In the genomic region with DNA sequence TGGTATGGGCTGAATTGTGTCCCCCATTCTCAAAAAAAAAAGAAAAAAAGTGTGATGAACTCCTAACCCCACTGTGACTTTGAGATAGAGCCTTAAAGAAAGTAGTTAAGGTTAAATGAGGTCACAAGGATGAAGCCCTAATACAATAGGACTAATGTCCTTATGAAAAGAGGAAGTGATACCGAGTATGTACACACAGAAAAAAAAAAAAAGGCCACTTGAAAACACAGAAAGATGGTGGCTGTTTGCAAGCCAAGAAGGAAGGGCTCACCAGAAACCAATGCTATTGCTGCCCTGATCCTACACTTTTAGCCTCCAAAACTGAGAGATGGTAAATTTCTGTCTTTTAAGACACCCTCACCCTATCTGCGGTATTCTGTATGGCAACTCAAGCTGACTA, we compare ENCODE assay signal across 12 cellular contexts.
A peak's percentile ranks its signal among the peaks of the same experiment; 100 is the strongest.
DNase-seq lines count a peak whose midpoint lies in the region; ATAC-seq lines count a peak whose summit lies in the region.
"Had no signal": no experiment of that assay in that cellular context is flagged by ENCODE, and none has a peak within 500 bp of the region (broad histone marks: within the 10 kb centered on the region; RNA-seq: fewer than 3 reads in every experiment).

No MANE protein-coding gene starts in this region.

- peak; percentile 89 for ATAC-seq in GM19397 (IDR thresholded peaks at IDR 0.05; ENCODE audit: unreplicated experiment)
- peak; percentile 96 for ATAC-seq in HG02938 (IDR thresholded peaks at IDR 0.05; ENCODE audit: unreplicated experiment)

- no peaks in the 10 kb centered on the region; the same call in 1 of the 2 replicates for H3K27me3 ChIP-seq in MG63
- H3K27me3 ChIP-seq: esophagus muscularis mucosa, pancreas had no signal

- no peaks in the 10 kb centered on the region for H3K9me3 ChIP-seq in MG63
- H3K9me3 ChIP-seq: esophagus muscularis mucosa, pancreas had no signal

- DNase-seq in CD1c-positive myeloid dendritic cell (ENCODE audit: extremely low spot score) = peak; percentile 67
- DNase-seq in Kasumi-1 (lab: John Stamatoyannopoulos, UW) = peak; percentile 51 to 56
- DNase-seq in activated T-cell treated with anti-CD3 and anti-CD28 coated beads, Interleukin-2, amount 50 U/mL, for 1 hour = no peak
- no peak for DNase-seq in LoVo (ENCODE audit: low spot score)
- no peak for DNase-seq in MG63
- no peak for DNase-seq in kidney glomerular epithelial cell (lab: John Stamatoyannopoulos, UW)
- DNase-seq: activated CD4-positive, alpha-beta T cell treated with anti-CD3 and anti-CD28 coated beads, Interleukin-2, amount 50 U/mL, for 48 hours; aorta; pancreas had no signal

- no peak overlapping the region for H3K4me3 ChIP-seq in MG63
- H3K4me3 ChIP-seq: esophagus muscularis mucosa, pancreas had no signal

- no peaks in the 10 kb centered on the region for H3K36me3 ChIP-seq in MG63
- H3K36me3 ChIP-seq: esophagus muscularis mucosa, pancreas had no signal

Comparison
In these comparisons a context has a peak if more than half of its experiments do, and no peak if none do; other contexts are left out.
1. DNase-seq: peak in CD1c-positive myeloid dendritic cell (single experiment) and Kasumi-1 (2 of 2); none in activated T-cell treated with anti-CD3 and anti-CD28 coated beads, Interleukin-2, amount 50 U/mL, for 1 hour (single experiment), LoVo (single experiment), MG63 (single experiment) and kidney glomerular epithelial cell (single experiment).